ENCODE assay signal across 20 cellular contexts in genomic region chr10:36748128-36748871, GRCh38.
DNase-seq lines count a peak whose midpoint lies in the region; ATAC-seq, FAIRE-seq and TF ChIP-seq lines count a peak whose summit lies in the region.
"Had no signal": no experiment of that assay in that cellular context is flagged by ENCODE, and none has a peak within 500 bp of the region (broad histone marks: within the 10 kb centered on the region; RNA-seq: fewer than 3 reads in every experiment).

No MANE protein-coding gene starts in this region.

- no peak for ATAC-seq in HepG2
- no peak for ATAC-seq in right lobe of liver
- ATAC-seq in aorta (ENCODE audit: low FRiP score): peak; percentile 46
- ATAC-seq: A549; CD8-positive, alpha-beta T cell had no signal

- TF ChIP-seq POLR2A in HepG2 (IDR thresholded peaks at IDR 0.05; ENCODE audit: insufficient read depth in 1 of 2, low read depth in 2 of 2, low read length in 2 of 2) (no peak), right lobe of liver (IDR thresholded peaks at IDR 0.05) (no peak)

- H4K8ac ChIP-seq in neuronal stem cell (ENCODE audit: low read depth, low read length): no peak overlapping the region

- no peaks in the 10 kb centered on the region for H3K4me1 ChIP-seq in HepG2 (ENCODE audit: insufficient read depth, low read length)
- H3K4me1 ChIP-seq in right lobe of liver: no peaks in the 10 kb centered on the region
- H3K4me1 ChIP-seq in neuronal stem cell (ENCODE audit: control insufficient read depth in 2 of 2, insufficient read depth in 1 of 2, low read depth in 1 of 2, low read length in 2 of 2): no peaks in the 10 kb centered on the region
- no peaks in the 10 kb centered on the region for H3K4me1 ChIP-seq in aorta (ENCODE audit: control insufficient read depth in 1 of 2, insufficient read depth in 2 of 2, low read length in 2 of 2)
- no peaks in the 10 kb centered on the region for H3K4me1 ChIP-seq in PC-9 (replicated peaks; ENCODE audit: insufficient read depth)
- H3K4me1 ChIP-seq: A549; BLaER1 treated with 17β-estradiol and CSF1 and Interleukin-3, amounts not matched to agents 10 nM and 100 nM; Caco-2 had no signal

- no peak overlapping the region for H2AFZ ChIP-seq in HepG2 (ENCODE audit: low read length)
- H2AFZ ChIP-seq in neuronal stem cell (ENCODE audit: low read length): no peak overlapping the region
- H2AFZ ChIP-seq in PC-9: no peak overlapping the region

- no peak overlapping the region for H2BK12ac ChIP-seq in neuronal stem cell (ENCODE audit: low read length)

- H2BK15ac ChIP-seq in neuronal stem cell (ENCODE audit: low read length): no peak overlapping the region

- H3K9me2 ChIP-seq in PC-9 (ENCODE audit: insufficient read depth): no peaks in the 10 kb centered on the region

- in situ Hi-C loops in HepG2 (cut with HindIII; ENCODE audit: extremely low pct_ligation_motif_present, low pct_unique_long_range_greater_than_20kb): no loop called here

- H3K79me1 ChIP-seq in neuronal stem cell (ENCODE audit: low read depth, low read length): no peaks in the 10 kb centered on the region

- H4K20me1 ChIP-seq in HepG2 (ENCODE audit: insufficient read depth, low read length): no peaks in the 10 kb centered on the region
- no peaks in the 10 kb centered on the region for H4K20me1 ChIP-seq in PC-9 (ENCODE audit: insufficient read depth)
- H4K20me1 ChIP-seq: BLaER1 treated with 17β-estradiol and CSF1 and Interleukin-3, amounts not matched to agents 10 nM and 100 nM had no signal

- TF ChIP-seq CTCF in HepG2 (CRISPR knock-in tag; IDR thresholded peaks at IDR 0.05): no peak
- no peak for TF ChIP-seq CTCF in right lobe of liver (IDR thresholded peaks at IDR 0.05)
- no peak for TF ChIP-seq CTCF in PC-9 (conservative IDR thresholded peaks at IDR 0.05)

- H3K9ac ChIP-seq in HepG2 (ENCODE audit: insufficient read depth, low read depth, low read length) (no peak overlapping the region), neuronal stem cell (ENCODE audit: low read depth, low read length, poor library complexity) (no peak overlapping the region)
- H3K9ac ChIP-seq: BLaER1 treated with 17β-estradiol and CSF1 and Interleukin-3, amounts not matched to agents 10 nM and 100 nM had no signal

- H3K36me3 ChIP-seq in HepG2 (replicated peaks in 1 of 2; ENCODE audit: control insufficient read depth in 1 of 2, insufficient read depth in 2 of 2, low read length in 2 of 2): no peaks in the 10 kb centered on the region
- no peaks in the 10 kb centered on the region for H3K36me3 ChIP-seq in right lobe of liver
- H3K36me3 ChIP-seq in neuronal stem cell (replicated peaks in 1 of 2; ENCODE audit: control insufficient read depth in 2 of 2, insufficient read depth in 2 of 2, low read length in 2 of 2): no peaks in the 10 kb centered on the region
- no peaks in the 10 kb centered on the region for H3K36me3 ChIP-seq in aorta (ENCODE audit: control insufficient read depth in 1 of 2, insufficient read depth in 2 of 2, low read length in 1 of 2)
- no peaks in the 10 kb centered on the region for H3K36me3 ChIP-seq in PC-9 (ENCODE audit: low read depth)
- H3K36me3 ChIP-seq: BLaER1 treated with 17β-estradiol and CSF1 and Interleukin-3, amounts not matched to agents 10 nM and 100 nM had no signal

- TF ChIP-seq EP300 in HepG2 (IDR thresholded peaks at IDR 0.05; ENCODE audit: low read depth in 2 of 2, low read length in 2 of 2) (no peak), HepG2 (CRISPR knock-in tag; IDR thresholded peaks at IDR 0.05; ENCODE audit: borderline replicate concordance) (no peak)

- H3F3A ChIP-seq in PC-9 (ENCODE audit: insufficient read depth, low read depth): no peaks in the 10 kb centered on the region

- H3K18ac ChIP-seq in neuronal stem cell (ENCODE audit: low read length): no peak overlapping the region

- CTCF ChIA-PET in HepG2 (lab: Yijun Ruan, JAX; ENCODE audit: low intra/inter-chr PET ratio, low total read pairs): no interaction called here
- CTCF ChIA-PET in PC-9 (lab: Charles Lee): no interaction called here

- H3K4ac ChIP-seq in neuronal stem cell (ENCODE audit: low read length): no peak overlapping the region

- 0% methylated on average over 2 of the region's 19 CpGs for WGBS in HepG2 (ENCODE audit: low lambda C conversion rate)
- 82% methylated on average over 2 of the region's 19 CpGs for WGBS in right lobe of liver (ENCODE audit: insufficient coverage, low coverage, low lambda C conversion rate, missing lambda C conversion rate)
- WGBS in neuronal stem cell (ENCODE audit: extremely low coverage in 2 of 2, insufficient read length in 2 of 2, insufficient replicate concordance in 1 of 2), 2 donors: no CpG with 5 or more reads among the region's 19 CpGs
- 95 to 99% methylated on average over 13 to 19 of the region's 19 CpGs for WGBS in aorta, 2 donors

- H2AK5ac ChIP-seq in neuronal stem cell (ENCODE audit: low read depth, low read length): peak overlapping the region; percentile 68

- no peak for FAIRE-seq in HepG2 (lab: Jason Lieb, UNC)
- FAIRE-seq: A549, D721Med, G401.6, GM12891 had no signal

- H3K23ac ChIP-seq in neuronal stem cell (ENCODE audit: low read depth, low read length, poor library complexity): no peak overlapping the region

- POLR2A ChIA-PET in HepG2 (lab: Yijun Ruan, JAX): no interaction called here
- POLR2A ChIA-PET in PC-9 (lab: Charles Lee; ENCODE audit: unreplicated experiment): no interaction called here

- H2BK120ac ChIP-seq in neuronal stem cell (ENCODE audit: low read depth, low read length): no peak overlapping the region

- no peak overlapping the region for H3K4me3 ChIP-seq in HepG2 (replicated peaks in 1 of 3; ENCODE audit: insufficient read depth in 1 of 3, low read depth in 2 of 3, low read length in 3 of 3)
- no peak overlapping the region for H3K4me3 ChIP-seq in right lobe of liver
- H3K4me3 ChIP-seq in neuronal stem cell (ENCODE audit: low read length in 2 of 2): no peak overlapping the region
- H3K4me3 ChIP-seq in aorta (ENCODE audit: low read length in 2 of 2): no peak overlapping the region
- H3K4me3 ChIP-seq in PC-9: no peak overlapping the region
- H3K4me3 ChIP-seq: A549; BLaER1 treated with 17β-estradiol and CSF1 and Interleukin-3, amounts not matched to agents 10 nM and 100 nM had no signal

- intact Hi-C loops in HepG2 (cut with micrococcal nuclease; ENCODE audit: unreplicated experiment): no loop called here
- intact Hi-C loops in right lobe of liver (cut with DNase I): no loop called here
- intact Hi-C loops in aorta (cut with DNase I): no loop called here
- intact Hi-C loops in PC-9 (cut with micrococcal nuclease; ENCODE audit: unreplicated experiment): no loop called here

- BruUV-seq in HepG2 (replicated peaks; lab: Mats Ljungman, UMichigan): no TSS peak
- no TSS peak for BruUV-seq in PC-9 (replicated peaks; lab: Mats Ljungman, UMichigan)

- H3K9me3 ChIP-seq in HepG2 (ENCODE audit: low read length) (no peaks in the 10 kb centered on the region), right lobe of liver (no peaks in the 10 kb centered on the region), neuronal stem cell (replicated peaks in 1 of 2; ENCODE audit: control insufficient read depth in 2 of 2, insufficient read depth in 1 of 2, low read depth in 1 of 2, low read length in 2 of 2) (peaks cover 0 to 3% of the 10 kb centered on the region in 2 donors), aorta (ENCODE audit: control insufficient read depth, low read length) (no peaks in the 10 kb centered on the region), PC-9 (ENCODE audit: insufficient read depth, low read depth) (no peaks in the 10 kb centered on the region)
- H3K9me3 ChIP-seq: A549 had no signal

- H3K27ac ChIP-seq in HepG2 (ENCODE audit: extremely low read length, insufficient read depth, low read length) (no peak overlapping the region), right lobe of liver (no peak overlapping the region), neuronal stem cell (replicated peaks; ENCODE audit: low read length) (no peak overlapping the region), aorta (ENCODE audit: low read depth in 1 of 2, low read length in 2 of 2) (no peak overlapping the region), PC-9 (no peak overlapping the region)
- H3K27ac ChIP-seq: 22Rv1; A549; BLaER1 treated with 17β-estradiol and CSF1 and Interleukin-3, amounts not matched to agents 10 nM and 100 nM; C4-2B had no signal

- H3K79me2 ChIP-seq in HepG2 (ENCODE audit: insufficient read depth, low read length): no peaks in the 10 kb centered on the region
- no peaks in the 10 kb centered on the region for H3K79me2 ChIP-seq in PC-9 (ENCODE audit: low read depth)

- H3K27me3 ChIP-seq in HepG2 (ENCODE audit: control insufficient read depth in 1 of 2, insufficient read depth in 2 of 2, low read length in 2 of 2) (no peaks in the 10 kb centered on the region), right lobe of liver (no peaks in the 10 kb centered on the region), neuronal stem cell (ENCODE audit: control insufficient read depth in 3 of 3, insufficient read depth in 3 of 3, low read depth in 1 of 3, low read length in 3 of 3) (no peaks in the 10 kb centered on the region), aorta (ENCODE audit: control insufficient read depth in 1 of 2, insufficient read depth in 2 of 2, low read length in 1 of 2) (no peaks in the 10 kb centered on the region), PC-9 (ENCODE audit: insufficient read depth, low read depth) (no peaks in the 10 kb centered on the region)
- H3K27me3 ChIP-seq: BLaER1 treated with 17β-estradiol and CSF1 and Interleukin-3, amounts not matched to agents 10 nM and 100 nM had no signal

- no peak overlapping the region for H3K14ac ChIP-seq in neuronal stem cell (ENCODE audit: low read length)

- DNase-seq in HepG2 (ENCODE audit: low spot score) (no peak), right lobe of liver (no peak), neuronal stem cell (ENCODE audit: low spot score) (no peak), aorta (no peak), mesenteric fat pad (ENCODE audit: low spot score) (no peak), PC-9 (no peak)
- DNase-seq: AML-193; Caco-2; Calu3; CD4-positive, alpha-beta T cell; CD8-positive, alpha-beta T cell; DMS79 treated with DMSO at 0.1 percent for 48 hours; GF-D8 had no signal

- H2BK5ac ChIP-seq in neuronal stem cell (ENCODE audit: low read length): no peak overlapping the region

- H4K91ac ChIP-seq in neuronal stem cell (ENCODE audit: low read depth, low read length, poor library complexity): no peak overlapping the region

- H3K4me2 ChIP-seq in HepG2 (ENCODE audit: low read depth, low read length) (no peak overlapping the region), neuronal stem cell (ENCODE audit: insufficient read depth, low read length, poor library complexity, severe bottlenecking) (no peak overlapping the region), PC-9 (no peak overlapping the region)
- H3K4me2 ChIP-seq: A549; BLaER1 treated with 17β-estradiol and CSF1 and Interleukin-3, amounts not matched to agents 10 nM and 100 nM had no signal

- no peak for TF ChIP-seq RAD21 in HepG2 (CRISPR knock-in tag; IDR thresholded peaks at IDR 0.05)

TF ChIP-seq in HepG2, 621 proteins besides CTCF, POLR2A, EP300 and RAD21:
- TF ChIP-seq ZNF850 (CRISPR knock-in tag; conservative IDR thresholded peaks at IDR 0.05) (peak; percentile 80; the same call in 1 of the 2 replicates), DNMT1 (CRISPR knock-in tag; IDR thresholded peaks at IDR 0.05) (no peak)
